8 cellular contexts compared by ENCODE assay signal in genomic region chr17:68291836-68292688, GRCh38.
DNase-seq lines count a peak whose midpoint lies in the region; ATAC-seq, FAIRE-seq and TF ChIP-seq lines count a peak whose summit lies in the region.

No MANE protein-coding gene starts in this region.

- peak; percentile 93 for DNase-seq in DMS 273 (lab: John Stamatoyannopoulos, UW; ENCODE audit: unreplicated experiment)
- DNase-seq in HTR-8/SVneo (ENCODE audit: insufficient read length, low spot score): peak; percentile 88
- peak; percentile 77 for DNase-seq in RKO (ENCODE audit: low spot score)
- DNase-seq in activated T-helper 9 cell treated with anti-CD3 and anti-CD28 coated beads, Interleukin-2, amount 50 U/mL, for 16 hours (ENCODE audit: low read depth): peak; percentile 86
- peak; percentile 77 for DNase-seq in foreskin melanocyte
- peak; percentile 46 for DNase-seq in superior temporal gyrus (ENCODE audit: extremely low spot score)

- TF ChIP-seq CTCF in neutrophil (IDR thresholded peaks at IDR 0.05): peak; percentile 80

- H3K36me3 ChIP-seq in neutrophil: no peaks in the 10 kb centered on the region

- H3K4me1 ChIP-seq in neutrophil (ENCODE audit: control insufficient read depth in 1 of 2, insufficient read depth in 1 of 2, low read depth in 1 of 2, low read length in 1 of 2): peaks cover 80 to 89% of the 10 kb centered on the region in 2 experiments

- H3K27me3 ChIP-seq in neutrophil: no peaks in the 10 kb centered on the region

- peak; percentile 76 for FAIRE-seq in HTR-8/SVneo (lab: Jason Lieb, UNC)

- peak; percentile 62 for ATAC-seq in GM21390 (IDR thresholded peaks at IDR 0.05; ENCODE audit: unreplicated experiment)

- peak overlapping the region; percentile 76 to 91 for H3K4me3 ChIP-seq in neutrophil (ENCODE audit: low read depth in 1 of 2, low read length in 1 of 2)

- H3K9me3 ChIP-seq in neutrophil: no peaks in the 10 kb centered on the region

- peak overlapping the region; percentile 100 for H3K27ac ChIP-seq in neutrophil

Comparison
In these comparisons a context has a peak if more than half of its experiments do, and no peak if none do; other contexts are left out.
1. Peak in every context shown above with its lines: DNase-seq, ATAC-seq, H3K4me3 ChIP-seq and H3K27ac ChIP-seq.